ENCODE assay signal across 25 cellular contexts in the genomic region with DNA sequence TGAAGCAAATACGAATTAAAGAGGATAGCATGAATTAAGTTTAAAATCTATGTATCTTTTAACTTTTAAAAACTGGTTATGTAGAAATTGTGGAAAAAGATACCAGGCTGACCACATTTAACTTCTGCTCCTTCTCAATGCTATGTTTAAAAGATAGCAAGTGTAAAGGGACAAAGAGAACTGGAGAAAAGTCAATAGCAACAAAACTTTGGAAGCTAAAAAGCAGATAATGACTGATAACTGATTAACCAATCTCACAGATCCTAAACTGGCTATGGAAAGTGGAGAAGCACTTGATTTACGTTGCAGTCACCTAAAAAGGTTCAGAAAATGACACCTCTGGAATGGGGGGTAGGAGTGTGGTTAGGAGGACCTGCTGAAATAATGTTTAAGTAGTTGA.
DNase-seq lines count a peak whose midpoint lies in the region; ATAC-seq, FAIRE-seq and TF ChIP-seq lines count a peak whose summit lies in the region.
"Had no signal": no experiment of that assay in that cellular context is flagged by ENCODE, and none has a peak within 500 bp of the region (broad histone marks: within the 10 kb centered on the region; RNA-seq: fewer than 3 reads in every experiment).

No MANE protein-coding gene starts in this region.

- in situ Hi-C loops in K562 (cut with MboI) (no loop called here), HepG2 (cut with HindIII; ENCODE audit: extremely low pct_ligation_motif_present, low pct_unique_long_range_greater_than_20kb) (no loop called here)

- no peaks in the 10 kb centered on the region for H3K9me1 ChIP-seq in K562 (ENCODE audit: control insufficient read depth, insufficient read depth, low read length)

- ATAC-seq in K562 (no peak), HepG2 (peak; percentile 75), right lobe of liver (peak; percentile 84 to 88 (median 84)), GM19463 (IDR thresholded peaks at IDR 0.05; ENCODE audit: unreplicated experiment) (no peak), HG02981 (IDR thresholded peaks at IDR 0.05; ENCODE audit: unreplicated experiment) (no peak)

- BruUV-seq in K562 (replicated peaks; lab: Mats Ljungman, UMichigan): no TSS peak
- BruUV-seq in HepG2 (replicated peaks; lab: Mats Ljungman, UMichigan): no TSS peak

- H3K4me3 ChIP-seq in K562 (no peak overlapping the region), HepG2 (replicated peaks in 1 of 3; ENCODE audit: insufficient read depth in 1 of 3, low read depth in 2 of 3, low read length in 3 of 3) (no peak overlapping the region), right lobe of liver (no peak overlapping the region)
- H3K4me3 ChIP-seq: BLaER1 had no signal

- no peak overlapping the region for H3K27ac ChIP-seq in K562 (ENCODE audit: extremely low read depth, low read depth, low read length)
- peak overlapping the region; percentile 6 for H3K27ac ChIP-seq in HepG2 (ENCODE audit: extremely low read length, insufficient read depth, low read length)
- peak overlapping the region in 1 of 3 donors; percentile 11 for H3K27ac ChIP-seq in right lobe of liver
- H3K27ac ChIP-seq: BLaER1 had no signal

- H4K20me1 ChIP-seq in K562 (replicated peaks; ENCODE audit: control insufficient read depth, insufficient read depth, low read length) (no peaks in the 10 kb centered on the region), HepG2 (ENCODE audit: insufficient read depth, low read length) (no peaks in the 10 kb centered on the region)
- H4K20me1 ChIP-seq: BLaER1 had no signal

- no peaks in the 10 kb centered on the region for H3K4me1 ChIP-seq in K562 (replicated peaks in 1 of 2; ENCODE audit: control insufficient read depth in 2 of 2, insufficient read depth in 2 of 2, low read length in 2 of 2)
- H3K4me1 ChIP-seq in HepG2 (ENCODE audit: insufficient read depth, low read length): peaks cover 15% of the 10 kb centered on the region
- peaks cover 0 to 11% (median 0%) of the 10 kb centered on the region in 4 donors for H3K4me1 ChIP-seq in right lobe of liver
- H3K4me1 ChIP-seq: BE2C, BLaER1 had no signal

- intact Hi-C loops in K562 (cut with micrococcal nuclease): no loop called here
- intact Hi-C loops in HepG2 (cut with micrococcal nuclease; ENCODE audit: unreplicated experiment): no loop called here
- intact Hi-C loops in right lobe of liver (cut with DNase I): no loop called here

- TF ChIP-seq CTCF in K562 (IDR thresholded peaks at IDR 0.05 in 2 of 3, conservative IDR thresholded peaks at IDR 0.05 in 1 of 3; ENCODE audit: insufficient read depth in 2 of 3, low read depth in 1 of 3, low read length in 3 of 3): no peak
- TF ChIP-seq CTCF in HepG2 (CRISPR knock-in tag; IDR thresholded peaks at IDR 0.05): no peak
- no peak for TF ChIP-seq CTCF in right lobe of liver (IDR thresholded peaks at IDR 0.05)

- H3K79me2 ChIP-seq in K562 (ENCODE audit: control insufficient read depth, insufficient read depth, low read length) (no peaks in the 10 kb centered on the region), HepG2 (ENCODE audit: insufficient read depth, low read length) (no peaks in the 10 kb centered on the region)

- POLR2A ChIA-PET in K562 (lab: Yijun Ruan, JAX) (no interaction called here), HepG2 (lab: Yijun Ruan, JAX) (no interaction called here)

- TF ChIP-seq POLR2A in K562 (conservative IDR thresholded peaks at IDR 0.05) (no peak), HepG2 (IDR thresholded peaks at IDR 0.05; ENCODE audit: insufficient read depth in 1 of 2, low read depth in 2 of 2, low read length in 2 of 2) (no peak), right lobe of liver (IDR thresholded peaks at IDR 0.05) (no peak)

- H3K9ac ChIP-seq in K562 (ENCODE audit: insufficient read depth in 1 of 2, low read depth in 2 of 2, low read length in 2 of 2) (no peak overlapping the region), HepG2 (ENCODE audit: insufficient read depth, low read depth, low read length) (no peak overlapping the region)
- H3K9ac ChIP-seq: BLaER1 had no signal

- 2% methylated on average over 2 of the region's 2 CpGs for WGBS in K562 (ENCODE audit: insufficient coverage, low coverage, missing lambda C conversion rate)
- WGBS in HepG2 (ENCODE audit: low lambda C conversion rate): 70% methylated on average over 2 of the region's 2 CpGs
- WGBS in right lobe of liver (ENCODE audit: insufficient coverage, low coverage, low lambda C conversion rate, missing lambda C conversion rate): 14% methylated on average over 2 of the region's 2 CpGs

- H3K4me2 ChIP-seq in K562 (ENCODE audit: insufficient read depth, low read length) (no peak overlapping the region), HepG2 (ENCODE audit: low read depth, low read length) (0 out of 2 replicates have a peak overlapping the region, but pooled peaks have one; percentile 18)
- H3K4me2 ChIP-seq: BLaER1 had no signal

- DNase-seq in K562 (ENCODE audit: extremely low read depth in 1 of 4, low spot score in 3 of 4) (no peak), HepG2 (ENCODE audit: low spot score) (peak; percentile 16), right lobe of liver (no peak), NCI-H446 (lab: John Stamatoyannopoulos, UW) (no peak), RKO (ENCODE audit: low spot score) (no peak)
- DNase-seq: 8988T; ACHN; BE2C; C1 segment of cervical spinal cord; Calu3; CD4-positive, alpha-beta memory T cell; CD4-positive, CD25-positive, alpha-beta regulatory T cell; CD8-positive, alpha-beta memory T cell; COR-L47; DMS79 treated with DMSO at 0.1 percent for 48 hours; GF-D8 had no signal

- H3K9me3 ChIP-seq in K562 (replicated peaks; ENCODE audit: control insufficient read depth, insufficient read depth, low read depth, low read length) (no peaks in the 10 kb centered on the region), HepG2 (ENCODE audit: low read length) (no peaks in the 10 kb centered on the region), right lobe of liver (no peaks in the 10 kb centered on the region)
- H3K9me3 ChIP-seq: BE2C had no signal

- TF ChIP-seq EP300 in K562 (IDR thresholded peaks at IDR 0.05; ENCODE audit: low read length): no peak
- no peak for TF ChIP-seq EP300 in HepG2 (IDR thresholded peaks at IDR 0.05; ENCODE audit: low read depth in 2 of 2, low read length in 2 of 2)
- TF ChIP-seq EP300 in HepG2 (CRISPR knock-in tag; IDR thresholded peaks at IDR 0.05; ENCODE audit: borderline replicate concordance): no peak

- no peak for TF ChIP-seq RAD21 in K562 (CRISPR knock-in tag; conservative IDR thresholded peaks at IDR 0.05 in 1 of 2, IDR thresholded peaks at IDR 0.05 in 1 of 2)
- no peak for TF ChIP-seq RAD21 in HepG2 (CRISPR knock-in tag; IDR thresholded peaks at IDR 0.05)

- H3K36me3 ChIP-seq in K562 (ENCODE audit: control insufficient read depth, insufficient read depth, low read length) (no peaks in the 10 kb centered on the region), HepG2 (replicated peaks in 1 of 2; ENCODE audit: control insufficient read depth in 1 of 2, insufficient read depth in 2 of 2, low read length in 2 of 2) (no peaks in the 10 kb centered on the region), right lobe of liver (no peaks in the 10 kb centered on the region)
- H3K36me3 ChIP-seq: BE2C had no signal

- H2AFZ ChIP-seq in K562 (ENCODE audit: low read depth, low read length): no peak overlapping the region
- H2AFZ ChIP-seq in HepG2 (ENCODE audit: low read length): no peak overlapping the region

- CTCF ChIA-PET in K562 (lab: Yijun Ruan, JAX; ENCODE audit: low intra/inter-chr PET ratio) (no interaction called here), HepG2 (lab: Yijun Ruan, JAX; ENCODE audit: low intra/inter-chr PET ratio, low total read pairs) (no interaction called here)

- FAIRE-seq in K562 (lab: Jason Lieb, UNC) (peak; percentile 48), islet of Langerhans (lab: Jason Lieb, UNC) (peak; percentile 17), HepG2 (lab: Jason Lieb, UNC) (no peak)
- FAIRE-seq: A204.1, D721Med, G401.6, GM12891, GM19239 had no signal

- H3K27me3 ChIP-seq in K562 (ENCODE audit: control insufficient read depth in 2 of 2, insufficient read depth in 2 of 2, low read length in 2 of 2) (no peaks in the 10 kb centered on the region), HepG2 (ENCODE audit: control insufficient read depth in 1 of 2, insufficient read depth in 2 of 2, low read length in 2 of 2) (no peaks in the 10 kb centered on the region), right lobe of liver (no peaks in the 10 kb centered on the region)
- H3K27me3 ChIP-seq: BE2C, BLaER1 had no signal

TF ChIP-seq in K562, 482 proteins besides CTCF, POLR2A, EP300 and RAD21 (continues in another document):
- TF ChIP-seq MAZ (CRISPR knock-in tag; conservative IDR thresholded peaks at IDR 0.05 in 1 of 2, IDR thresholded peaks at IDR 0.05 in 1 of 2) (no peak), IRF2 (CRISPR knock-in tag; IDR thresholded peaks at IDR 0.05) (no peak), NEUROD1 (IDR thresholded peaks at IDR 0.05; ENCODE audit: borderline replicate concordance, low read depth, low read length, partially characterized antibody) (no peak), ZNF311 (CRISPR knock-in tag; IDR thresholded peaks at IDR 0.05) (no peak), ZNF76 (CRISPR knock-in tag; IDR thresholded peaks at IDR 0.05; ENCODE audit: borderline replicate concordance) (no peak)

TF ChIP-seq in HepG2, 621 proteins besides CTCF, POLR2A, EP300 and RAD21 (continues in another document):
- peak; percentile 18; the same call in 1 of the 2 replicates for TF ChIP-seq ZNF7 (CRISPR knock-in tag; IDR thresholded peaks at IDR 0.05)

Comparison
In these comparisons a context has a peak if more than half of its experiments do, and no peak if none do; other contexts are left out.
1. ATAC-seq: peak in HepG2 (single experiment) and right lobe of liver (4 of 4); none in K562 (single experiment), GM19463 (single experiment) and HG02981 (single experiment).
2. Of the 241 proteins assayed by ChIP-seq in both HepG2 and K562: peak only in HepG2: FOXA3; only in K562: none; in both: none; in neither: 239; mixed calls (peak in some experiments, not most) for 1.